21 cellular contexts compared by ENCODE assay signal in genomic region chr14:94850332-94851211, GRCh38.
A peak's percentile ranks its signal among the peaks of the same experiment; 100 is the strongest.
DNase-seq lines count a peak whose midpoint lies in the region; ATAC-seq and TF ChIP-seq lines count a peak whose summit lies in the region.
"Had no signal": no experiment of that assay in that cellular context is flagged by ENCODE, and none has a peak within 500 bp of the region (broad histone marks: within the 10 kb centered on the region; RNA-seq: fewer than 3 reads in every experiment).

No MANE protein-coding gene starts in this region.

- no peak for TF ChIP-seq CTCF in right atrium auricular region (IDR thresholded peaks at IDR 0.05)
- TF ChIP-seq CTCF in VCaP (conservative IDR thresholded peaks at IDR 0.05): no peak
- no peak for TF ChIP-seq CTCF in lung (IDR thresholded peaks at IDR 0.05; ENCODE audit: control extremely low read depth, extremely low read depth)
- no peak for TF ChIP-seq CTCF in thyroid gland (IDR thresholded peaks at IDR 0.05)

- DNase-seq in Right ventricle myocardium superior (peak; percentile 52), right atrium auricular region (ENCODE audit: low spot score) (no peak), lung (ENCODE audit: low spot score) (peak; percentile 32), thyroid gland (peak; percentile 7 to 20), GOT3 (lab: John Stamatoyannopoulos, UW) (no peak)
- DNase-seq: activated CD4-positive, alpha-beta T cell treated with anti-CD3 and anti-CD28 coated beads, Interleukin-2, amount 50 U/mL, for 4 hours; activated CD4-positive, CD25-positive, alpha-beta regulatory T cell; activated naive CD4-positive, alpha-beta T cell treated with Interleukin-2 at 50 U/mL for 16 hours; adrenal gland; BE2C; DMS153; effector memory CD4-positive, alpha-beta T cell; erythroblast; head of caudate nucleus; NCI-H1417; occipital lobe; SJCRH30 had no signal

- peak; percentile 77 for ATAC-seq in Right ventricle myocardium superior (ENCODE audit: poor library complexity)
- no peak for ATAC-seq in lung (ENCODE audit: insufficient read depth, low FRiP score)
- no peak for ATAC-seq in HG03520 (IDR thresholded peaks at IDR 0.05; ENCODE audit: unreplicated experiment)
- no peak for ATAC-seq in GM19023 (IDR thresholded peaks at IDR 0.05; ENCODE audit: unreplicated experiment)

- peaks cover 3 to 13% of the 10 kb centered on the region in 2 donors for H3K9me3 ChIP-seq in right atrium auricular region
- peaks cover 3 to 13% of the 10 kb centered on the region in 2 donors for H3K9me3 ChIP-seq in lung (ENCODE audit: control insufficient read depth in 2 of 2, insufficient read depth in 1 of 2, low read length in 1 of 2)
- no peaks in the 10 kb centered on the region for H3K9me3 ChIP-seq in thyroid gland
- H3K9me3 ChIP-seq: adrenal gland, BE2C, SJCRH30 had no signal

- no peak overlapping the region for H3K4me3 ChIP-seq in right atrium auricular region
- H3K4me3 ChIP-seq in lung: no peak overlapping the region
- no peak overlapping the region for H3K4me3 ChIP-seq in thyroid gland (replicated peaks in 1 of 3)
- H3K4me3 ChIP-seq: adrenal gland, SJCRH30, upper lobe of left lung had no signal

- no peak for TF ChIP-seq POLR2A in thyroid gland (IDR thresholded peaks at IDR 0.05)

- 60 to 75% methylated on average over 16 of the region's 16 CpGs for WGBS in lung, 2 donors
- 61 to 65% methylated on average over 16 of the region's 16 CpGs for WGBS in thyroid gland, 2 donors

- H3K27me3 ChIP-seq in right atrium auricular region (no peaks in the 10 kb centered on the region), lung (ENCODE audit: control insufficient read depth, insufficient read depth) (no peaks in the 10 kb centered on the region), thyroid gland (no peaks in the 10 kb centered on the region)
- H3K27me3 ChIP-seq: adrenal gland, BE2C, SJCRH30, upper lobe of left lung had no signal

- H3K4me1 ChIP-seq in right atrium auricular region (no peaks in the 10 kb centered on the region), lung (ENCODE audit: control insufficient read depth in 2 of 2, insufficient read depth in 2 of 2, low read length in 2 of 2) (no peaks in the 10 kb centered on the region), thyroid gland (no peaks in the 10 kb centered on the region)
- H3K4me1 ChIP-seq: adrenal gland, BE2C, SJCRH30, upper lobe of left lung had no signal

- intact Hi-C loops in Right ventricle myocardium superior (cut with DNase I) (no loop called here), thyroid gland (cut with DNase I) (no loop called here)

- H3K27ac ChIP-seq in right atrium auricular region: no peak overlapping the region
- peak overlapping the region; percentile 85 for H3K27ac ChIP-seq in VCaP
- H3K27ac ChIP-seq in lung (ENCODE audit: low read depth in 1 of 2, low read length in 1 of 2): no peak overlapping the region
- no peak overlapping the region for H3K27ac ChIP-seq in thyroid gland
- H3K27ac ChIP-seq: adrenal gland, SJCRH30, upper lobe of left lung had no signal

- H3K36me3 ChIP-seq in right atrium auricular region: no peaks in the 10 kb centered on the region
- H3K36me3 ChIP-seq in lung (ENCODE audit: control insufficient read depth in 2 of 2, insufficient read depth in 2 of 2, low read length in 2 of 2): no peaks in the 10 kb centered on the region
- no peaks in the 10 kb centered on the region for H3K36me3 ChIP-seq in thyroid gland
- H3K36me3 ChIP-seq: adrenal gland, BE2C, SJCRH30, upper lobe of left lung had no signal

Comparison
In these comparisons a context has a peak if more than half of its experiments do, and no peak if none do; other contexts are left out.
1. DNase-seq: peak in Right ventricle myocardium superior (single experiment), lung (single experiment) and thyroid gland (2 of 2); none in right atrium auricular region (single experiment) and GOT3 (single experiment).